40 cellular contexts compared by ENCODE assay signal in genomic region chr5:132651838-132652476, GRCh38. TPM values are rescaled to one million over a fixed set of nuclear protein-coding genes. Genes with fewer than 3 reads are reported as not detected.
"Had no signal": no experiment of that assay in that cellular context is flagged by ENCODE, and none has a peak within 500 bp of the region (broad histone marks: within the 10 kb centered on the region; RNA-seq: fewer than 3 reads in every experiment).

No MANE protein-coding gene starts in this region.

- H3K4me3 Mint-ChIP-seq: activated naive CD8-positive, alpha-beta T cell treated with anti-CD3 and anti-CD28 coated beads for 36 hours; activated T-cell treated with anti-CD3 and anti-CD28 coated beads, Interleukin-2, amount 50 U/mL, for 72 hours; brain; nephron; stimulated activated effector memory CD8-positive, alpha-beta T cell treated with anti-CD3 and anti-CD28 coated beads, Interleukin-12 subunit alpha, Interleukin-12 subunit beta, amount 100 ng/mL, for 72 hours; stimulated activated naive CD8-positive, alpha-beta T cell treated with anti-CD3 and anti-CD28 coated beads, Interleukin-15, amount 100 ng/mL, for 72 hours; T-helper 2 cell treated with Interferon-gamma antibody and Interleukin-4, amounts not matched to agents 5 μg/mL and 100 μg/mL, for 36 hours had no signal

- H3K4me1 Mint-ChIP-seq: brain, nephron had no signal

- H3K27ac ChIP-seq: ascending aorta, cardiac muscle cell, coronary artery, dorsolateral prefrontal cortex, gastroesophageal sphincter, hepatocyte, neutrophil, pancreas, prostate gland, skin epidermis, thyroid gland, upper lobe of left lung, vagina, VCaP had no signal

- H3K27ac Mint-ChIP-seq: activated naive CD8-positive, alpha-beta T cell treated with anti-CD3 and anti-CD28 coated beads for 36 hours; activated T-cell treated with anti-CD3 and anti-CD28 coated beads, Interleukin-2, amount 50 U/mL, for 72 hours; brain; nephron; stimulated activated effector memory CD8-positive, alpha-beta T cell treated with anti-CD3 and anti-CD28 coated beads, Interleukin-12 subunit alpha, Interleukin-12 subunit beta, amount 100 ng/mL, for 72 hours; stimulated activated naive CD8-positive, alpha-beta T cell treated with anti-CD3 and anti-CD28 coated beads, Interleukin-15, amount 100 ng/mL, for 72 hours; T-helper 2 cell treated with Interferon-gamma antibody and Interleukin-4, amounts not matched to agents 5 μg/mL and 100 μg/mL, for 36 hours had no signal

- DNase-seq: activated CD4-positive, alpha-beta T cell treated with anti-CD3 and anti-CD28 coated beads for 4 hours; activated CD4-positive, alpha-beta T cell treated with anti-CD3 and anti-CD28 coated beads, Interleukin-2, amount 50 U/mL, for 4 hours; activated naive CD4-positive, alpha-beta T cell; activated naive CD8-positive, alpha-beta T cell treated with anti-CD3 and anti-CD28 coated beads for 36 hours; activated T-cell treated with anti-CD3 and anti-CD28 coated beads for 4 hours; activated T-cell treated with anti-CD3 and anti-CD28 coated beads, Interleukin-2, amount 50 U/mL, for 72 hours; dorsolateral prefrontal cortex; effector memory CD4-positive, alpha-beta T cell; islet precursor cell; left cardiac atrium; left ventricle myocardium superior; mucosa of descending colon; pancreas; retina; stimulated activated CD4-positive, alpha-beta T cell treated with anti-CD3 and anti-CD28 coated beads, Interleukin-12 subunit alpha, Interleukin-12 subunit beta, amount 100 ng/mL, for 4 hours; stimulated activated CD4-positive, alpha-beta T cell treated with anti-CD3 and anti-CD28 coated beads, Interleukin-4, amount 100 ng/mL, for 24 hours; stimulated activated naive CD8-positive, alpha-beta T cell treated with anti-CD3 and anti-CD28 coated beads, Interleukin-15, amount 100 ng/mL, for 72 hours; thyroid gland; upper lobe of left lung had no signal

- H3K9me3 ChIP-seq: ascending aorta, mucosa of descending colon, neutrophil, pancreas, prostate gland, thyroid gland, vagina had no signal

- H3K36me3 Mint-ChIP-seq: brain had no signal

- H3K4me3 ChIP-seq: ascending aorta, cardiac muscle cell, coronary artery, dorsolateral prefrontal cortex, gastroesophageal sphincter, hepatocyte, mucosa of descending colon, pancreas, prostate gland, skin epidermis, thyroid gland, upper lobe of left lung, vagina had no signal

- H3K36me3 ChIP-seq: ascending aorta, cardiac muscle cell, gastroesophageal sphincter, neutrophil, pancreas, prostate gland, thyroid gland, upper lobe of left lung, vagina had no signal

- H3K27me3 ChIP-seq: ascending aorta, thyroid gland had no signal

- ATAC-seq: activated T-cell treated with anti-CD3 and anti-CD28 coated beads, Interleukin-2, amount 50 U/mL, for 72 hours; gastroesophageal sphincter; left cardiac atrium; left ventricle myocardium superior; mucosa of descending colon; pancreas; sciatic nerve; stimulated activated effector memory CD8-positive, alpha-beta T cell treated with anti-CD3 and anti-CD28 coated beads, Interleukin-12 subunit alpha, Interleukin-12 subunit beta, amount 100 ng/mL, for 72 hours; stimulated activated naive CD8-positive, alpha-beta T cell treated with anti-CD3 and anti-CD28 coated beads, Interleukin-15, amount 100 ng/mL, for 72 hours had no signal

- H3K4me1 ChIP-seq: pancreas, prostate gland had no signal

RNA-seq across cellular contexts. Expression of gene IL13, which starts 6.0 kb away (rescaled TPM):
- total RNA-seq: ascending aorta, cardiac muscle cell, cerebellum, epithelial cell of proximal tubule, fibroblast of lung, fibroblast of villous mesenchyme, gastroesophageal sphincter, hepatocyte, left cardiac atrium, left ventricle myocardium superior, lung microvascular endothelial cell, mesenteric fat pad, mucosa of descending colon, pancreas, sciatic nerve, thyroid gland, vagina had no signal

RNA-seq across cellular contexts. Expression of gene IL4, which starts 21.8 kb away (rescaled TPM):
- total RNA-seq: activated naive CD8-positive, alpha-beta T cell treated with anti-CD3 and anti-CD28 coated beads for 36 hours; ascending aorta; cardiac muscle cell; cerebellum; dorsolateral prefrontal cortex; epithelial cell of proximal tubule; fibroblast of lung; fibroblast of villous mesenchyme; gastroesophageal sphincter; hepatocyte; left cardiac atrium; left ventricle myocardium superior; lung microvascular endothelial cell; mesenteric fat pad; mucosa of descending colon; pancreas; prostate gland; sciatic nerve; thyroid gland; upper lobe of left lung; vagina had no signal
